ENCODE assay signal across 11 cellular contexts in genomic region chr4:182307746-182308145, GRCh38.
A peak's percentile ranks its signal among the peaks of the same experiment; 100 is the strongest.
DNase-seq lines count a peak whose midpoint lies in the region; ATAC-seq and TF ChIP-seq lines count a peak whose summit lies in the region.
"Had no signal": no experiment of that assay in that cellular context is flagged by ENCODE, and none has a peak within 500 bp of the region (broad histone marks: within the 10 kb centered on the region; RNA-seq: fewer than 3 reads in every experiment).

No MANE protein-coding gene starts in this region.

- H3K79me2 ChIP-seq in ACC112 (ENCODE audit: control insufficient read depth, insufficient read depth, low read length, unreplicated experiment) (no peaks in the 10 kb centered on the region), PC-9 (ENCODE audit: low read depth) (no peaks in the 10 kb centered on the region)

- H3K4me3 Mint-ChIP-seq in activated CD8-positive, alpha-beta T cell treated with anti-CD3 and anti-CD28 coated beads, Interleukin-2, amount 10 ng/mL, durations not matched to agents 7 days and 5 days: no peak overlapping the region
- H3K4me3 Mint-ChIP-seq: B cell had no signal

- no peak for TF ChIP-seq CTCF in kidney epithelial cell (IDR thresholded peaks at IDR 0.05; ENCODE audit: insufficient read depth, low read length, poor library complexity, severe bottlenecking)
- no peak for TF ChIP-seq CTCF in PC-9 (conservative IDR thresholded peaks at IDR 0.05)

- WGBS in right cardiac atrium: 57% methylated on average over 2 of the region's 2 CpGs

- no peaks in the 10 kb centered on the region for H3K4me1 Mint-ChIP-seq in activated CD8-positive, alpha-beta T cell treated with anti-CD3 and anti-CD28 coated beads, Interleukin-2, amount 10 ng/mL, durations not matched to agents 7 days and 5 days (ENCODE audit: low read depth)
- H3K4me1 Mint-ChIP-seq: B cell had no signal

- H3K27me3 Mint-ChIP-seq in activated CD8-positive, alpha-beta T cell treated with anti-CD3 and anti-CD28 coated beads, Interleukin-2, amount 10 ng/mL, durations not matched to agents 7 days and 5 days (ENCODE audit: low read depth): no peaks in the 10 kb centered on the region
- H3K27me3 Mint-ChIP-seq: B cell had no signal

- H3K36me3 Mint-ChIP-seq in activated CD8-positive, alpha-beta T cell treated with anti-CD3 and anti-CD28 coated beads, Interleukin-2, amount 10 ng/mL, durations not matched to agents 7 days and 5 days (ENCODE audit: low read depth): no peaks in the 10 kb centered on the region

- H3K27ac Mint-ChIP-seq in activated CD8-positive, alpha-beta T cell treated with anti-CD3 and anti-CD28 coated beads, Interleukin-2, amount 10 ng/mL, durations not matched to agents 7 days and 5 days: no peak overlapping the region
- H3K27ac Mint-ChIP-seq: B cell had no signal

- peak; percentile 60 for DNase-seq in HPDE6-E6E7 (ENCODE audit: extremely low spot score)
- peak; percentile 99 for DNase-seq in amniotic epithelial cell (ENCODE audit: low read depth)
- peak; percentile 95 for DNase-seq in kidney epithelial cell (ENCODE audit: low read depth)
- no peak for DNase-seq in right cardiac atrium
- no peak for DNase-seq in PC-9
- DNase-seq in activated CD8-positive, alpha-beta T cell treated with anti-CD3 and anti-CD28 coated beads, Interleukin-2, amount 10 ng/mL, durations not matched to agents 7 days and 5 days: no peak
- DNase-seq: activated naive CD4-positive, alpha-beta T cell had no signal

- peaks cover 12% of the 10 kb centered on the region for H3K4me1 ChIP-seq in ACC112 (ENCODE audit: control insufficient read depth, insufficient read depth, low read length, unreplicated experiment)
- no peaks in the 10 kb centered on the region for H3K4me1 ChIP-seq in right cardiac atrium (ENCODE audit: control insufficient read depth, insufficient read depth, low read length)
- no peaks in the 10 kb centered on the region for H3K4me1 ChIP-seq in PC-9 (replicated peaks; ENCODE audit: insufficient read depth)

- H3K9me3 ChIP-seq in right cardiac atrium (ENCODE audit: control insufficient read depth, low read length): no peaks in the 10 kb centered on the region
- no peaks in the 10 kb centered on the region for H3K9me3 ChIP-seq in PC-9 (ENCODE audit: insufficient read depth, low read depth)

- H3K4me3 ChIP-seq in ACC112 (ENCODE audit: low read depth, low read length): no peak overlapping the region
- no peak overlapping the region for H3K4me3 ChIP-seq in kidney epithelial cell (ENCODE audit: low read depth, low read length)
- H3K4me3 ChIP-seq in right cardiac atrium (ENCODE audit: low read length): no peak overlapping the region
- H3K4me3 ChIP-seq in PC-9: no peak overlapping the region
- H3K4me3 ChIP-seq: skin epidermis had no signal

- H3K9me2 ChIP-seq in PC-9 (ENCODE audit: insufficient read depth): no peaks in the 10 kb centered on the region

- H4K20me1 ChIP-seq in PC-9 (ENCODE audit: insufficient read depth): no peaks in the 10 kb centered on the region

- H3K27ac ChIP-seq in ACC112 (ENCODE audit: low read depth, low read length) (peak overlapping the region; percentile 47; the same call in 1 of the 2 replicates), right cardiac atrium (ENCODE audit: low read length) (no peak overlapping the region), PC-9 (no peak overlapping the region)
- H3K27ac ChIP-seq: skin epidermis had no signal

- H2AFZ ChIP-seq in ACC112 (ENCODE audit: low read length, unreplicated experiment) (no peak overlapping the region), PC-9 (no peak overlapping the region)

- ATAC-seq in right cardiac atrium (no peak), GM18870 (IDR thresholded peaks at IDR 0.05; ENCODE audit: unreplicated experiment) (no peak)
- no peak for ATAC-seq in activated CD8-positive, alpha-beta T cell treated with anti-CD3 and anti-CD28 coated beads, Interleukin-2, amount 10 ng/mL, durations not matched to agents 7 days and 5 days

- H3K36me3 ChIP-seq in ACC112 (ENCODE audit: insufficient read depth, low read length): no peaks in the 10 kb centered on the region
- no peaks in the 10 kb centered on the region for H3K36me3 ChIP-seq in kidney epithelial cell (ENCODE audit: control insufficient read depth, insufficient read depth, low read length)
- no peaks in the 10 kb centered on the region for H3K36me3 ChIP-seq in PC-9 (ENCODE audit: low read depth)

- no peak overlapping the region for H3K4me2 ChIP-seq in PC-9

- BruUV-seq in PC-9 (replicated peaks; lab: Mats Ljungman, UMichigan): no TSS peak

- CTCF ChIA-PET in PC-9 (lab: Charles Lee): no interaction called here
- CTCF ChIA-PET in activated CD8-positive, alpha-beta T cell treated with anti-CD3 and anti-CD28 coated beads, Interleukin-2, amount 10 ng/mL, durations not matched to agents 7 days and 5 days (lab: Charles Lee): no interaction called here

- peaks cover 6% of the 10 kb centered on the region for H3K9me3 Mint-ChIP-seq in activated CD8-positive, alpha-beta T cell treated with anti-CD3 and anti-CD28 coated beads, Interleukin-2, amount 10 ng/mL, durations not matched to agents 7 days and 5 days (ENCODE audit: insufficient read depth)

- POLR2A ChIA-PET in PC-9 (lab: Charles Lee; ENCODE audit: unreplicated experiment): no interaction called here
- POLR2A ChIA-PET in activated CD8-positive, alpha-beta T cell treated with anti-CD3 and anti-CD28 coated beads, Interleukin-2, amount 10 ng/mL, durations not matched to agents 7 days and 5 days (lab: Charles Lee): no interaction called here

- H3K27me3 ChIP-seq in ACC112 (ENCODE audit: insufficient read depth, low read length) (no peaks in the 10 kb centered on the region), kidney epithelial cell (ENCODE audit: control insufficient read depth, insufficient read depth, low read length) (no peaks in the 10 kb centered on the region), right cardiac atrium (ENCODE audit: control insufficient read depth, insufficient read depth) (no peaks in the 10 kb centered on the region), PC-9 (ENCODE audit: insufficient read depth, low read depth) (no peaks in the 10 kb centered on the region)

- no peaks in the 10 kb centered on the region for H3F3A ChIP-seq in PC-9 (ENCODE audit: insufficient read depth, low read depth)

- intact Hi-C loops in right cardiac atrium (cut with DNase I) (no loop called here), PC-9 (cut with micrococcal nuclease; ENCODE audit: unreplicated experiment) (no loop called here)

Comparison
In these comparisons a context has a peak if more than half of its experiments do, and no peak if none do; other contexts are left out.
1. DNase-seq: peak in HPDE6-E6E7 (single experiment), amniotic epithelial cell (single experiment) and kidney epithelial cell (single experiment); none in right cardiac atrium (0 of 3), PC-9 (0 of 2) and activated CD8-positive, alpha-beta T cell treated with anti-CD3 and anti-CD28 coated beads, Interleukin-2, amount 10 ng/mL, durations not matched to agents 7 days and 5 days (single experiment).